24 cellular contexts compared by ENCODE assay signal in the genomic region with DNA sequence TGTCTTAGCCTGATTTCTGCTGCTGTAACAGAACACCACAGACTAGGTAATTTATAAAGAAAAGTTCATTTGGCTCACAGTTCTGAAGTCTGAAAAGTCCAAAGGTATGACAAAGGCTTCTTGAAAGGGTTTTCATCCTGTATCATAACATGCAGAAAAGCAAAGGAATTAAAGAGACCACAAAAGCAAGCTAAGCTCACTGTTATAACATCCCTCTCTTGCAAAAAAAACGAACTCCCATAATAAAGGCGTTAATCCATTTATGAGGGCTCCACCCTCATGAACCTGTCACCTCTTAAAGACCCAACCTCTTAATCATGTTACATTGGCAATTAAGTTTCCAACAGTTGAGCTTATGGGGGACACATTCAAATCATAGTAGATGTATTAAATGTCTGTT.
"Had no signal": no experiment of that assay in that cellular context is flagged by ENCODE, and none has a peak within 500 bp of the region (broad histone marks: within the 10 kb centered on the region; RNA-seq: fewer than 3 reads in every experiment).

No MANE protein-coding gene starts in this region.

- H3K4me1 ChIP-seq: stomach, testis, thyroid gland, tibial artery, transverse colon, upper lobe of left lung, upper lobe of right lung, uterus, vagina had no signal

- H3K27me3 ChIP-seq: stomach, suprapubic skin, testis, thyroid gland, tibial artery, tibial nerve, transverse colon, upper lobe of left lung, upper lobe of right lung, uterus, vagina had no signal

- DNase-seq: stimulated activated CD4-positive, alpha-beta T cell treated with anti-CD3 and anti-CD28 coated beads, Interleukin-2, amount 100 ng/mL, for 48 hours; stimulated activated CD4-positive, alpha-beta T cell treated with anti-CD3 and anti-CD28 coated beads, Interleukin-4, amount 100 ng/mL, for 1 hour; stimulated activated CD4-positive, alpha-beta T cell treated with anti-CD3 and anti-CD28 coated beads, Interleukin-4, amount 100 ng/mL, for 24 hours; stimulated activated CD4-positive, alpha-beta T cell treated with anti-CD3 and anti-CD28 coated beads, Interleukin-4, amount 100 ng/mL, for 4 hours; stimulated activated CD8-positive, alpha-beta memory T cell treated with anti-CD3 and anti-CD28 coated beads, Interleukin-4, amount 100 ng/mL, for 48 hours; stimulated activated naive B cell treated with anti-CD40 and anti-IgM and Interleukin-4, amounts not matched to agents 10 μg/mL and 1 μg/mL and 100 μg/mL, for 72 hours; stimulated activated naive CD4-positive, alpha-beta T cell; stimulated activated naive CD4-positive, alpha-beta T cell treated with Interleukin-2 at 50 U/mL for 16 hours; stimulated activated naive CD8-positive, alpha-beta T cell treated with anti-CD3 and anti-CD28 coated beads, Interleukin-15, amount 100 ng/mL, for 72 hours; stimulated activated naive CD8-positive, alpha-beta T cell treated with anti-CD3 and anti-CD28 coated beads, Interleukin-15, Interleukin-2, amounts not matched to agents 100 U/mL and 50 U/mL, for 24 hours; stomach; substantia nigra; testis; thyroid gland; tibial artery; transverse colon; trophoblast cell; upper lobe of left lung; upper lobe of right lung; uterus had no signal

- H3K36me3 ChIP-seq: stomach, suprapubic skin, thoracic aorta, thyroid gland, tibial artery, tibial nerve, transverse colon, upper lobe of left lung, upper lobe of right lung, uterus, vagina had no signal

- H3K9me3 ChIP-seq: stomach, suprapubic skin, testis, thoracic aorta, thyroid gland, tibial artery, tibial nerve, transverse colon, upper lobe of left lung, upper lobe of right lung, uterus, vagina had no signal

- H3K4me3 ChIP-seq: stomach, suprapubic skin, testis, thoracic aorta, thyroid gland, tibial artery, tibial nerve, transverse colon, upper lobe of left lung, upper lobe of right lung, uterus, vagina had no signal
